Comparison of ENCODE assay signal across 8 cellular contexts in genomic region chr14:65156568-65157366, GRCh38. TPM values are rescaled to one million over a fixed set of nuclear protein-coding genes. Genes with fewer than 3 reads are reported as not detected.
DNase-seq lines count a peak whose midpoint lies in the region; ATAC-seq, FAIRE-seq and TF ChIP-seq lines count a peak whose summit lies in the region.

No MANE protein-coding gene starts in this region.

- H3K4me3 ChIP-seq in AG09309 (ENCODE audit: control insufficient read depth, low read depth, low read length) = peak overlapping the region; percentile 2
- peak overlapping the region in 1 of 2 donors; percentile 5 for H3K4me3 ChIP-seq in esophagus (ENCODE audit: low read depth in 1 of 2, low read length in 2 of 2)
- H3K4me3 ChIP-seq in CD8-positive, alpha-beta memory T cell (ENCODE audit: low read length) = no peak overlapping the region
- no peak overlapping the region for H3K4me3 ChIP-seq in BE2C (ENCODE audit: low read depth, low read length)

- peaks cover 4 to 5% of the 10 kb centered on the region in 2 donors for H3K4me1 ChIP-seq in esophagus (ENCODE audit: control insufficient read depth in 2 of 2, insufficient read depth in 2 of 2, low read length in 1 of 2)
- no peaks in the 10 kb centered on the region for H3K4me1 ChIP-seq in CD8-positive, alpha-beta memory T cell (ENCODE audit: insufficient read depth, low read length)
- H3K4me1 ChIP-seq in BE2C = no peaks in the 10 kb centered on the region

- H3K36me3 ChIP-seq in esophagus (ENCODE audit: control insufficient read depth in 2 of 2, insufficient read depth in 2 of 2, low read length in 1 of 2) (no peaks in the 10 kb centered on the region), BE2C (no peaks in the 10 kb centered on the region)
- no peaks in the 10 kb centered on the region for H3K36me3 ChIP-seq in CD8-positive, alpha-beta memory T cell (ENCODE audit: insufficient read depth, low read length)

- POLR2A ChIA-PET in CD8-positive, alpha-beta memory T cell (lab: Charles Lee) = no interaction called here

- H3K9me3 Mint-ChIP-seq in CD8-positive, alpha-beta memory T cell = no peaks in the 10 kb centered on the region

- H3K27ac ChIP-seq in esophagus (ENCODE audit: low read depth in 2 of 2, low read length in 1 of 2) = peak overlapping the region; percentile 80 to 89
- no peak overlapping the region for H3K27ac ChIP-seq in CD8-positive, alpha-beta memory T cell (ENCODE audit: low read depth, low read length)

- peak; percentile 45 for ATAC-seq in GM21381 (IDR thresholded peaks at IDR 0.05; ENCODE audit: unreplicated experiment)

- no peak overlapping the region for H3K4me3 Mint-ChIP-seq in CD8-positive, alpha-beta memory T cell

- H3K27me3 Mint-ChIP-seq in CD8-positive, alpha-beta memory T cell = peaks cover 0 to 1% of the 10 kb centered on the region in 2 donors

- H3K9me3 ChIP-seq in esophagus (ENCODE audit: control insufficient read depth in 2 of 2, insufficient read depth in 1 of 2, low read depth in 1 of 2, low read length in 1 of 2) = no peaks in the 10 kb centered on the region
- no peaks in the 10 kb centered on the region for H3K9me3 ChIP-seq in CD8-positive, alpha-beta memory T cell (ENCODE audit: low read length)
- no peaks in the 10 kb centered on the region for H3K9me3 ChIP-seq in BE2C

- H3K27ac Mint-ChIP-seq in CD8-positive, alpha-beta memory T cell = no peak overlapping the region

- no peaks in the 10 kb centered on the region for H3K36me3 Mint-ChIP-seq in CD8-positive, alpha-beta memory T cell

- 38 to 47% methylated on average over 15 of the region's 15 CpGs for WGBS in esophagus, 2 donors

- CTCF ChIA-PET in CD8-positive, alpha-beta memory T cell (lab: Charles Lee) = interaction anchor here (1.7 kb wide), 1 partner anchor 915 kb away, joined by 4 read pairs; no protein-coding TSS in a partner anchor

- DNase-seq in AG09309 (ENCODE audit: low read depth) = peak; percentile 80
- DNase-seq in HTR-8/SVneo (ENCODE audit: insufficient read length, low spot score) = peak; percentile 95
- peak; percentile 71 for DNase-seq in renal cortical epithelial cell (ENCODE audit: low read depth)
- no peak for DNase-seq in activated naive CD4-positive, alpha-beta T cell treated with Interleukin-2 at 50 U/mL for 16 hours
- no peak for DNase-seq in CD8-positive, alpha-beta memory T cell
- DNase-seq in BE2C = no peak

- peak; percentile 95 for FAIRE-seq in HTR-8/SVneo (lab: Jason Lieb, UNC)

- TF ChIP-seq CTCF in AG09309 (IDR thresholded peaks at IDR 0.05; ENCODE audit: control insufficient read depth, insufficient read depth, low read depth, low read length, missing control alignments) (no peak), BE2C (IDR thresholded peaks at IDR 0.05; ENCODE audit: low read depth, low read length) (no peak)

- no peaks in the 10 kb centered on the region for H3K4me1 Mint-ChIP-seq in CD8-positive, alpha-beta memory T cell

- H3K27me3 ChIP-seq in esophagus (ENCODE audit: control insufficient read depth in 1 of 2, insufficient read depth in 2 of 2, low read length in 2 of 2) (no peaks in the 10 kb centered on the region), BE2C (no peaks in the 10 kb centered on the region)
- H3K27me3 ChIP-seq in CD8-positive, alpha-beta memory T cell (ENCODE audit: insufficient read depth, low read length, poor library complexity, severe bottlenecking) = no peaks in the 10 kb centered on the region

RNA-seq across cellular contexts. Expression of gene MAX, which starts 54.5 kb away (rescaled TPM):
- polyA plus RNA-seq in esophagus = 10 to 100 TPM; 52.2 to 66.8 TPM
- 32.0 and 50.4 TPM in 2 replicates for total RNA-seq in renal cortical epithelial cell
- 100 to 1,000 TPM; 126 to 127 TPM for total RNA-seq in CD8-positive, alpha-beta memory T cell
- polyA plus RNA-seq in CD8-positive, alpha-beta memory T cell = 135 TPM
- polyA plus RNA-seq in BE2C (2012; ENCODE audit: insufficient read depth, insufficient read length, low read depth) = 107 TPM

Comparison
In these comparisons a context has a peak if more than half of its experiments do, and no peak if none do; other contexts are left out.
1. DNase-seq: peak in AG09309 (single experiment), HTR-8/SVneo (single experiment) and renal cortical epithelial cell (single experiment); none in activated naive CD4-positive, alpha-beta T cell treated with Interleukin-2 at 50 U/mL for 16 hours (single experiment), CD8-positive, alpha-beta memory T cell (0 of 5) and BE2C (single experiment).